In genomic region chr22:32528984-32529982, GRCh38 we compare ENCODE assay signal across 8 cellular contexts. TPM values are rescaled to one million over a fixed set of nuclear protein-coding genes. Genes with fewer than 3 reads are reported as not detected.
DNase-seq lines count a peak whose midpoint lies in the region; FAIRE-seq and TF ChIP-seq lines count a peak whose summit lies in the region.

No MANE protein-coding gene starts in this region.

- no peak overlapping the region for H2AFZ ChIP-seq in endothelial cell of umbilical vein (ENCODE audit: low read depth, low read length)

- peaks cover 4% of the 10 kb centered on the region for H3K27me3 Mint-ChIP-seq in mesothelial cell of epicardium (ENCODE audit: low read depth)

- no peaks in the 10 kb centered on the region for H3K36me3 ChIP-seq in endothelial cell of umbilical vein (ENCODE audit: control insufficient read depth in 2 of 2, extremely low read depth in 1 of 2, insufficient read depth in 2 of 2, low read length in 2 of 2)

- no peak overlapping the region for H3K4me2 ChIP-seq in endothelial cell of umbilical vein (ENCODE audit: insufficient read depth, low read length)

- no peaks in the 10 kb centered on the region for H3K27me3 ChIP-seq in endothelial cell of umbilical vein (ENCODE audit: control insufficient read depth in 2 of 2, insufficient read depth in 2 of 2, low read length in 2 of 2)

- H3K27ac ChIP-seq in endothelial cell of umbilical vein (ENCODE audit: insufficient read depth, low read depth, low read length): no peak overlapping the region

- H3K36me3 Mint-ChIP-seq in mesothelial cell of epicardium: no peaks in the 10 kb centered on the region

- peak; percentile 94 for FAIRE-seq in endothelial cell of umbilical vein (lab: Jason Lieb, UNC)

- POLR2A ChIA-PET in endothelial cell of umbilical vein (lab: Charles Lee): no interaction called here

- TF ChIP-seq CTCF in endothelial cell of umbilical vein (IDR thresholded peaks at IDR 0.05; ENCODE audit: extremely low read depth in 1 of 2, insufficient read depth in 1 of 2, low read depth in 1 of 2, low read length in 2 of 2) (peak; percentile 79 to 89), mesothelial cell of epicardium (IDR thresholded peaks at IDR 0.05; ENCODE audit: unreplicated experiment) (peak; percentile 89)

- H3K27ac Mint-ChIP-seq in mesothelial cell of epicardium: no peak overlapping the region

- peak; percentile 40 to 46 for DNase-seq in SHP77 (lab: John Stamatoyannopoulos, UW)
- DNase-seq in SHP77 treated with DMSO at 0.1 percent for 48 hours (lab: John Stamatoyannopoulos, UW): no peak
- peak; percentile 13 for DNase-seq in NCI-H748 treated with DMSO at 0.1 percent for 48 hours (lab: John Stamatoyannopoulos, UW)
- DNase-seq in activated CD8-positive, alpha-beta memory T cell treated with anti-CD3 and anti-CD28 coated beads for 48 hours (ENCODE audit: low read depth in 2 of 3, low spot score in 2 of 3): peak; percentile 25 to 50 (median 32)
- peak; percentile 49 for DNase-seq in endothelial cell of umbilical vein (ENCODE audit: low read depth, low spot score)
- DNase-seq in mesothelial cell of epicardium (ENCODE audit: low spot score in 2 of 2, unreplicated experiment in 2 of 2): peak; percentile 68 to 85
- peak; percentile 25 for DNase-seq in stimulated activated CD8-positive, alpha-beta memory T cell treated with anti-CD3 and anti-CD28 coated beads, Interleukin-12 subunit alpha, Interleukin-12 subunit beta, amount 100 ng/mL, for 4 hours (ENCODE audit: low read depth)
- DNase-seq in cortex of kidney (lab: John Stamatoyannopoulos, UW): no peak

- intact Hi-C loops in endothelial cell of umbilical vein (cut with micrococcal nuclease): loop anchor here (1.0 kb wide), 6 partner anchors 131 to 520 kb away; no protein-coding TSS in a partner anchor

- no peaks in the 10 kb centered on the region for H3K9me3 ChIP-seq in endothelial cell of umbilical vein (replicated peaks; ENCODE audit: control insufficient read depth, insufficient read depth, low read length)

- no peak for TF ChIP-seq POLR2A in endothelial cell of umbilical vein (IDR thresholded peaks at IDR 0.05; ENCODE audit: low read depth, low read length)

- no peaks in the 10 kb centered on the region for H4K20me1 ChIP-seq in endothelial cell of umbilical vein (replicated peaks; ENCODE audit: control insufficient read depth, extremely low read depth, insufficient read depth, low read length)

- no TSS peak for BruUV-seq in endothelial cell of umbilical vein (replicated peaks; lab: Mats Ljungman, UMichigan)

- no peak overlapping the region for H3K4me3 Mint-ChIP-seq in mesothelial cell of epicardium

- H3K4me1 Mint-ChIP-seq in mesothelial cell of epicardium: peaks cover 25% of the 10 kb centered on the region

- peaks cover 3% of the 10 kb centered on the region for H3K4me1 ChIP-seq in endothelial cell of umbilical vein (ENCODE audit: control insufficient read depth, extremely low read depth, insufficient read depth, low read length)

- H3K4me3 ChIP-seq in endothelial cell of umbilical vein (replicated peaks in 1 of 3; ENCODE audit: insufficient read depth in 1 of 3, low read depth in 1 of 3, low read length in 3 of 3): no peak overlapping the region

- CTCF ChIA-PET in endothelial cell of umbilical vein (lab: Charles Lee): interaction anchor here (0.8 to 3.9 kb wide), 11 partner anchors 11 to 520 kb away, joined by 3 to 37 read pairs (median 4); no protein-coding TSS in a partner anchor

- H3K9ac ChIP-seq in endothelial cell of umbilical vein (replicated peaks; ENCODE audit: extremely low read depth, insufficient read depth, low read length): no peak overlapping the region

- H3K79me2 ChIP-seq in endothelial cell of umbilical vein (ENCODE audit: control insufficient read depth, insufficient read depth, low read length): no peaks in the 10 kb centered on the region

- dilution Hi-C loops in endothelial cell of umbilical vein (cut with MboI; ENCODE audit: extremely low pct_ligation_motif_present, low sequenced_read_pairs): no loop called here

- no peaks in the 10 kb centered on the region for H3K9me1 ChIP-seq in endothelial cell of umbilical vein (replicated peaks; ENCODE audit: control insufficient read depth, extremely low read depth, insufficient read depth, low read length)

- peaks cover 2% of the 10 kb centered on the region for H3K9me3 Mint-ChIP-seq in mesothelial cell of epicardium

TF ChIP-seq in endothelial cell of umbilical vein, 7 proteins besides CTCF, POLR2A, EP300 and RAD21:
- TF ChIP-seq POLR2AphosphoS5 (IDR thresholded peaks at IDR 0.05; ENCODE audit: insufficient read depth, low read depth, low read length) (no peak), EZH2 (IDR thresholded peaks at IDR 0.05; ENCODE audit: borderline replicate concordance, low read depth, low read length, severe bottlenecking) (no peak), MYC (IDR thresholded peaks at IDR 0.05; ENCODE audit: low read depth, low read length) (no peak), FOS (IDR thresholded peaks at IDR 0.05; ENCODE audit: borderline replicate concordance, insufficient read depth, low read length) (no peak), JUN (IDR thresholded peaks at IDR 0.05; ENCODE audit: borderline replicate concordance, insufficient read depth, insufficient read length, low read depth) (no peak), GATA2 (IDR thresholded peaks at IDR 0.05; ENCODE audit: insufficient read depth, insufficient read length, low read depth, low read length) (no peak), MAX (IDR thresholded peaks at IDR 0.05; ENCODE audit: insufficient read depth, insufficient read length) (no peak)

RNA-seq across cellular contexts. Expression of gene FBXO7, which starts 54.7 kb away (rescaled TPM):
- 79.0 and 81.1 TPM in 2 replicates for total RNA-seq in endothelial cell of umbilical vein
- 112 TPM in 2 replicates for polyA plus RNA-seq in endothelial cell of umbilical vein
- polyA plus RNA-seq in endothelial cell of umbilical vein (2011; cell fraction: cytosol; rRNA removed): 105 TPM in 2 replicates
- polyA plus RNA-seq in endothelial cell of umbilical vein (2011; cell fraction: nucleus; rRNA removed): 73.6 and 78.8 TPM in 2 replicates
- polyA plus RNA-seq in endothelial cell of umbilical vein (2012): 61.2 and 72.1 TPM in 2 replicates
- 148 TPM in 2 replicates for polyA minus RNA-seq in endothelial cell of umbilical vein
- polyA minus RNA-seq in endothelial cell of umbilical vein (2011; cell fraction: cytosol; rRNA and poly(A)+ RNA removed): 63.3 TPM
- polyA minus RNA-seq in endothelial cell of umbilical vein (2011; cell fraction: nucleus; rRNA and poly(A)+ RNA removed): 45.1 and 72.1 TPM in 2 replicates
- 79.0 to 86.7 TPM (median 82.8 TPM) in 3 replicates for total RNA-seq in mesothelial cell of epicardium

Comparison
In these comparisons a context has a peak if more than half of its experiments do, and no peak if none do; other contexts are left out.
1. DNase-seq: peak in SHP77 (2 of 2), NCI-H748 treated with DMSO at 0.1 percent for 48 hours (single experiment), activated CD8-positive, alpha-beta memory T cell treated with anti-CD3 and anti-CD28 coated beads for 48 hours (3 of 3), endothelial cell of umbilical vein (single experiment), mesothelial cell of epicardium (2 of 2) and stimulated activated CD8-positive, alpha-beta memory T cell treated with anti-CD3 and anti-CD28 coated beads, Interleukin-12 subunit alpha, Interleukin-12 subunit beta, amount 100 ng/mL, for 4 hours (single experiment); none in SHP77 treated with DMSO at 0.1 percent for 48 hours (single experiment) and cortex of kidney (single experiment).